Comparison of ENCODE assay signal across 15 cellular contexts in the genomic region with DNA sequence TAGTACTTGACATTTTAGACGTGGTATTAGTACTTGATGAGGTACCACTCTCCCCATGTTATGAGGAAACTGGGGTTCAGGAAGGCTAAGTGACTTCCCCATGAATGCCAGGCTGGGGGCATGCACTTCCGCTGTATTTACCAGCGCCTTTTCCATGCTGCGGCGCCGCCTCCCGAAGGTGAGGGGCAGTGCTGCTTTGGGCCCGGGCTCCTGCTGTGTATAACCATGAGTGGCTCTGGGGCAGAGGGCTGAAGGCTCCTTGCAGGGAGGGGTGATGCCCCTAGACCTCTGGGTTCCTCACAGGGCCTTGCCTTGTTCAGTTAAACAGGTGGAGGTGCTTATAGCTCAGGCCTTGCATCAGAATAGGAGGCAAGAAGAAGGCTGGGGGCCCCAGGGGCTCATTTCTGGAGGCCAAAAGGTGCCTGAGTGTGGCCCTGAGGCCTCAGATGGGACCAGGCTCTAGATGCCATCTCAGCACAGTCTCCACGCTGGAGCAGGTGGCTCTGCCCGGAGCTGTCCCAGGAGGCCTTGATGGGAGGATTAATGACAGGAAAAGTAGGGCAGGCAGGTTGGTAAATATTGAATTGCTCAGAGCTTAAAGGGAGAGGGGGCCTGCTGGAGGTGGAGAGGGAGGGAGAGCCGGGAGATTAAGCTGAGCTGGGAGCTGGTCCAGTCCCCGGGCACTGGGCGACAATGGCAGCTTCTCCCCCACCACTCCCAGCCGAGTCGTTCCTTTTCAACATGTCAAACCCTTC.
A peak's percentile ranks its signal among the peaks of the same experiment; 100 is the strongest.
DNase-seq lines count a peak whose midpoint lies in the region; ATAC-seq, FAIRE-seq and TF ChIP-seq lines count a peak whose summit lies in the region.
"Had no signal": no experiment of that assay in that cellular context is flagged by ENCODE, and none has a peak within 500 bp of the region (broad histone marks: within the 10 kb centered on the region; RNA-seq: fewer than 3 reads in every experiment).

No MANE protein-coding gene starts in this region.

- no peaks in the 10 kb centered on the region for H3K9me1 ChIP-seq in K562 (ENCODE audit: control insufficient read depth, insufficient read depth, low read length)

- WGBS in K562 (ENCODE audit: insufficient coverage, low coverage, missing lambda C conversion rate), result 8% methylated on average over 15 of the region's 15 CpGs
- WGBS in GM23248 (ENCODE audit: low coverage in 1 of 2, low lambda C conversion rate in 2 of 2, missing lambda C conversion rate in 2 of 2), 2 experiments, result 46 to 50% methylated on average over 15 of the region's 15 CpGs

- intact Hi-C loops in K562 (cut with micrococcal nuclease), result no loop called here

- H3K4me3 ChIP-seq in K562 (no peak overlapping the region), GM23248 (no peak overlapping the region)
- H3K4me3 ChIP-seq: heart left ventricle, psoas muscle had no signal

- H3K9me3 ChIP-seq in K562 (replicated peaks; ENCODE audit: control insufficient read depth, insufficient read depth, low read depth, low read length) (no peaks in the 10 kb centered on the region), GM23248 (ENCODE audit: low read depth) (no peaks in the 10 kb centered on the region)
- H3K9me3 ChIP-seq: psoas muscle had no signal

- no TSS peak for BruUV-seq in K562 (replicated peaks; lab: Mats Ljungman, UMichigan)

- POLR2A ChIA-PET in K562 (lab: Yijun Ruan, JAX), result interaction anchor here (0.6 kb wide), 2 partner anchors 122 to 159 kb away, joined by 3 read pairs; no protein-coding TSS in a partner anchor

- H3K4me1 ChIP-seq in K562 (replicated peaks in 1 of 2; ENCODE audit: control insufficient read depth in 2 of 2, insufficient read depth in 2 of 2, low read length in 2 of 2) (no peaks in the 10 kb centered on the region; a peak in 1 of 5 replicates), GM23248 (ENCODE audit: insufficient read depth) (no peaks in the 10 kb centered on the region)
- H3K4me1 ChIP-seq: heart left ventricle, psoas muscle had no signal

- H4K20me1 ChIP-seq in K562 (replicated peaks; ENCODE audit: control insufficient read depth, insufficient read depth, low read length) (peaks cover 4% of the 10 kb centered on the region; the same call in 1 of the 2 replicates), GM23248 (ENCODE audit: insufficient read depth) (no peaks in the 10 kb centered on the region)

- ATAC-seq in K562 (0 out of 3 replicates have a peak, but pooled peaks have one; percentile 32), GM18502 (IDR thresholded peaks at IDR 0.05; ENCODE audit: poor library complexity, unreplicated experiment) (no peak)
- ATAC-seq: heart left ventricle, left colon, PC-3, psoas muscle had no signal

- no peaks in the 10 kb centered on the region for H3F3A ChIP-seq in GM23248 (ENCODE audit: insufficient read depth)

- TF ChIP-seq CTCF in D721Med (IDR thresholded peaks at IDR 0.05; ENCODE audit: insufficient read depth, missing control alignments) (no peak), K562 (IDR thresholded peaks at IDR 0.05 in 2 of 3, conservative IDR thresholded peaks at IDR 0.05 in 1 of 3; ENCODE audit: insufficient read depth in 2 of 3, low read depth in 1 of 3, low read length in 3 of 3) (no peak)

- H3K27ac ChIP-seq in K562 (ENCODE audit: extremely low read depth, low read depth, low read length), result no peak overlapping the region
- no peak overlapping the region for H3K27ac ChIP-seq in GM23248
- H3K27ac ChIP-seq: epithelial cell of prostate, heart left ventricle, psoas muscle had no signal

- H3K27me3 ChIP-seq in K562 (ENCODE audit: control insufficient read depth in 2 of 2, insufficient read depth in 2 of 2, low read length in 2 of 2) (peaks cover 16 to 72% of the 10 kb centered on the region in 2 experiments; a peak in 4 of 5 replicates), GM23248 (replicated peaks; ENCODE audit: insufficient read depth) (peaks cover 22% of the 10 kb centered on the region; the same call in 1 of the 2 replicates)
- H3K27me3 ChIP-seq: heart left ventricle had no signal

- no peaks in the 10 kb centered on the region for H3K36me3 ChIP-seq in K562 (ENCODE audit: control insufficient read depth, insufficient read depth, low read length)
- no peaks in the 10 kb centered on the region for H3K36me3 ChIP-seq in GM23248 (ENCODE audit: low read depth)

- no peak for TF ChIP-seq POLR2A in K562 (conservative IDR thresholded peaks at IDR 0.05)

- H3K9me2 ChIP-seq in GM23248 (ENCODE audit: insufficient read depth), result no peaks in the 10 kb centered on the region

- H2AFZ ChIP-seq in K562 (ENCODE audit: low read depth, low read length) (no peak overlapping the region), GM23248 (no peak overlapping the region)

- no peak for TF ChIP-seq EP300 in K562 (IDR thresholded peaks at IDR 0.05; ENCODE audit: low read length)

- H3K9ac ChIP-seq in K562 (ENCODE audit: insufficient read depth in 1 of 2, low read depth in 2 of 2, low read length in 2 of 2) (no peak overlapping the region), GM23248 (no peak overlapping the region)

- in situ Hi-C loops in K562 (cut with MboI) (no loop called here), GM23248 (cut with MboI) (no loop called here)

- CTCF ChIA-PET in K562 (lab: Yijun Ruan, JAX; ENCODE audit: low intra/inter-chr PET ratio), result no interaction called here

- no peak for TF ChIP-seq RAD21 in K562 (CRISPR knock-in tag; conservative IDR thresholded peaks at IDR 0.05 in 1 of 2, IDR thresholded peaks at IDR 0.05 in 1 of 2)

- FAIRE-seq in D721Med (lab: Jason Lieb, UNC) (no peak), K562 (lab: Jason Lieb, UNC) (no peak), RCC 7860 (lab: Jason Lieb, UNC) (no peak)

- DNase-seq in D721Med (ENCODE audit: insufficient read length, low spot score) (peak; percentile 91), NCI-H128 (lab: John Stamatoyannopoulos, UW; ENCODE audit: unreplicated experiment) (peak; percentile 10), NCI-H345 treated with DMSO at 0.1 percent for 48 hours (lab: John Stamatoyannopoulos, UW; ENCODE audit: unreplicated experiment) (peak; percentile 74), K562 (ENCODE audit: extremely low read depth in 1 of 4, low spot score in 3 of 4) (no peak), GM23248 (no peak), RCC 7860 (ENCODE audit: low spot score) (no peak)
- DNase-seq in activated CD4-positive, alpha-beta T cell treated with anti-CD3 and anti-CD28 coated beads, Interleukin-2, amount 50 U/mL, for 48 hours, result no peak
- DNase-seq: activated CD4-positive, CD25-positive, alpha-beta regulatory T cell treated with anti-CD3 and anti-CD28 coated beads, Interleukin-2, amount 50 U/mL, for 72 hours; heart left ventricle; left colon; PC-3; psoas muscle; trophoblast cell had no signal

- H3K4me2 ChIP-seq in K562 (ENCODE audit: insufficient read depth, low read length) (no peak overlapping the region), GM23248 (ENCODE audit: unreplicated experiment) (no peak overlapping the region)

- H3K79me2 ChIP-seq in K562 (ENCODE audit: control insufficient read depth, insufficient read depth, low read length) (no peaks in the 10 kb centered on the region), GM23248 (ENCODE audit: insufficient read depth) (no peaks in the 10 kb centered on the region)

TF ChIP-seq in K562, 482 proteins besides CTCF, POLR2A, EP300 and RAD21 (continues in another document):
- TF ChIP-seq MYC (IDR thresholded peaks at IDR 0.05; ENCODE audit: low read depth, low read length) (no peak), MYC (CRISPR knock-in tag; IDR thresholded peaks at IDR 0.05; ENCODE audit: borderline replicate concordance, low read depth) (no peak), POU5F1 (IDR thresholded peaks at IDR 0.05; ENCODE audit: borderline replicate concordance, low read depth, low read length, partially characterized antibody) (no peak), POLR2B (IDR thresholded peaks at IDR 0.05; ENCODE audit: low read depth, partially characterized antibody) (no peak), ZNF445 (CRISPR knock-in tag; IDR thresholded peaks at IDR 0.05; ENCODE audit: low read depth) (no peak), LCOR (CRISPR knock-in tag; IDR thresholded peaks at IDR 0.05) (no peak), ZC3H4 (CRISPR knock-in tag; IDR thresholded peaks at IDR 0.05; ENCODE audit: borderline replicate concordance) (no peak), ESRRA (IDR thresholded peaks at IDR 0.05; ENCODE audit: borderline replicate concordance, low read depth) (no peak), NFATC3 (IDR thresholded peaks at IDR 0.05) (no peak), E2F6 (IDR thresholded peaks at IDR 0.05; ENCODE audit: borderline replicate concordance in 1 of 2, extremely low read depth in 1 of 2, insufficient read depth in 1 of 2, insufficient read length in 1 of 2, low read depth in 1 of 2, low read length in 1 of 2, poor library complexity in 1 of 2, severe bottlenecking in 1 of 2) (no peak)
- TF ChIP-seq, protein P1, sequence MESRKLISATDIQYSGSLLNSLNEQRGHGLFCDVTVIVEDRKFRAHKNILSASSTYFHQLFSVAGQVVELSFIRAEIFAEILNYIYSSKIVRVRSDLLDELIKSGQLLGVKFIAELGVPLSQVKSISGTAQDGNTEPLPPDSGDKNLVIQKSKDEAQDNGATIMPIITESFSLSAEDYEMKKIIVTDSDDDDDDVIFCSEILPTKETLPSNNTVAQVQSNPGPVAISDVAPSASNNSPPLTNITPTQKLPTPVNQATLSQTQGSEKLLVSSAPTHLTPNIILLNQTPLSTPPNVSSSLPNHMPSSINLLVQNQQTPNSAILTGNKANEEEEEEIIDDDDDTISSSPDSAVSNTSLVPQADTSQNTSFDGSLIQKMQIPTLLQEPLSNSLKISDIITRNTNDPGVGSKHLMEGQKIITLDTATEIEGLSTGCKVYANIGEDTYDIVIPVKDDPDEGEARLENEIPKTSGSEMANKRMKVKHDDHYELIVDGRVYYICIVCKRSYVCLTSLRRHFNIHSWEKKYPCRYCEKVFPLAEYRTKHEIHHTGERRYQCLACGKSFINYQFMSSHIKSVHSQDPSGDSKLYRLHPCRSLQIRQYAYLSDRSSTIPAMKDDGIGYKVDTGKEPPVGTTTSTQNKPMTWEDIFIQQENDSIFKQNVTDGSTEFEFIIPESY (CRISPR knock-in tag; IDR thresholded peaks at IDR 0.05), result no peak
- TF ChIP-seq, protein P2, sequence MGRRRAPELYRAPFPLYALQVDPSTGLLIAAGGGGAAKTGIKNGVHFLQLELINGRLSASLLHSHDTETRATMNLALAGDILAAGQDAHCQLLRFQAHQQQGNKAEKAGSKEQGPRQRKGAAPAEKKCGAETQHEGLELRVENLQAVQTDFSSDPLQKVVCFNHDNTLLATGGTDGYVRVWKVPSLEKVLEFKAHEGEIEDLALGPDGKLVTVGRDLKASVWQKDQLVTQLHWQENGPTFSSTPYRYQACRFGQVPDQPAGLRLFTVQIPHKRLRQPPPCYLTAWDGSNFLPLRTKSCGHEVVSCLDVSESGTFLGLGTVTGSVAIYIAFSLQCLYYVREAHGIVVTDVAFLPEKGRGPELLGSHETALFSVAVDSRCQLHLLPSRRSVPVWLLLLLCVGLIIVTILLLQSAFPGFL (CRISPR knock-in tag; IDR thresholded peaks at IDR 0.05), result no peak

Comparison
In these comparisons a context has a peak if more than half of its experiments do, and no peak if none do; other contexts are left out.
1. DNase-seq: peak in D721Med (single experiment), NCI-H128 (single experiment) and NCI-H345 treated with DMSO at 0.1 percent for 48 hours (single experiment); none in K562 (0 of 4), GM23248 (single experiment), activated CD4-positive, alpha-beta T cell treated with anti-CD3 and anti-CD28 coated beads, Interleukin-2, amount 50 U/mL, for 48 hours (0 of 2) and RCC 7860 (single experiment).